Comparison of ENCODE assay signal across 18 cellular contexts in genomic region chr6:123598011-123598410, GRCh38. TPM values are rescaled to one million over a fixed set of nuclear protein-coding genes. Genes with fewer than 3 reads are reported as not detected.
DNase-seq lines count a peak whose midpoint lies in the region; ATAC-seq and TF ChIP-seq lines count a peak whose summit lies in the region.
"Had no signal": no experiment of that assay in that cellular context is flagged by ENCODE, and none has a peak within 500 bp of the region (broad histone marks: within the 10 kb centered on the region; RNA-seq: fewer than 3 reads in every experiment).

No MANE protein-coding gene starts in this region.

- TF ChIP-seq CTCF in HFFc6 (IDR thresholded peaks at IDR 0.05): no peak

- no peak for DNase-seq in stimulated activated naive CD8-positive, alpha-beta T cell treated with anti-CD3 and anti-CD28 coated beads, Interleukin-15, amount 100 ng/mL, for 72 hours
- DNase-seq in stimulated activated naive CD8-positive, alpha-beta T cell treated with anti-CD3 and anti-CD28 coated beads, Interleukin-15, Interleukin-2, amounts not matched to agents 100 U/mL and 50 U/mL, for 24 hours: no peak
- no peak for DNase-seq in stimulated activated naive B cell treated with anti-CD40 and anti-IgM and Interleukin-4, amounts not matched to agents 10 μg/mL and 1 μg/mL and 100 μg/mL, for 72 hours
- no peak for DNase-seq in activated CD4-positive, alpha-beta T cell treated with anti-CD3 and anti-CD28 coated beads, Interleukin-2, amount 50 U/mL, for 48 hours
- DNase-seq in HFFc6: no peak
- DNase-seq: activated CD4-positive, alpha-beta memory T cell treated with anti-CD3 and anti-CD28 coated beads, Interleukin-2, amount 10 ng/mL, durations not matched to agents 7 days and 5 days; aorta; CD4-positive, CD25-positive, alpha-beta regulatory T cell; NCI-H1105 treated with DMSO at 0.1 percent for 48 hours; NCI-H446; stimulated activated naive CD4-positive, alpha-beta T cell treated with Interleukin-2 at 50 U/mL for 16 hours had no signal

- H3K36me3 Mint-ChIP-seq in stimulated activated naive B cell treated with anti-CD40 and anti-IgM and Interleukin-4, amounts not matched to agents 10 μg/mL and 1 μg/mL and 100 μg/mL, for 72 hours: no peaks in the 10 kb centered on the region
- H3K36me3 Mint-ChIP-seq in HFFc6 (ENCODE audit: low read depth): no peaks in the 10 kb centered on the region
- H3K36me3 Mint-ChIP-seq: CD4-positive, CD25-positive, alpha-beta regulatory T cell had no signal

- no peak overlapping the region for H3K4me3 Mint-ChIP-seq in stimulated activated naive CD8-positive, alpha-beta T cell treated with anti-CD3 and anti-CD28 coated beads, Interleukin-15, amount 100 ng/mL, for 72 hours
- no peak overlapping the region for H3K4me3 Mint-ChIP-seq in stimulated activated naive B cell treated with anti-CD40 and anti-IgM and Interleukin-4, amounts not matched to agents 10 μg/mL and 1 μg/mL and 100 μg/mL, for 72 hours
- no peak overlapping the region for H3K4me3 Mint-ChIP-seq in HFFc6
- H3K4me3 Mint-ChIP-seq: activated CD4-positive, alpha-beta memory T cell treated with anti-CD3 and anti-CD28 coated beads, Interleukin-2, amount 10 ng/mL, durations not matched to agents 7 days and 5 days; CD4-positive, CD25-positive, alpha-beta regulatory T cell; GM23338 had no signal

- H3K27ac Mint-ChIP-seq in stimulated activated naive CD8-positive, alpha-beta T cell treated with anti-CD3 and anti-CD28 coated beads, Interleukin-15, amount 100 ng/mL, for 72 hours: no peak overlapping the region
- H3K27ac Mint-ChIP-seq in stimulated activated naive B cell treated with anti-CD40 and anti-IgM and Interleukin-4, amounts not matched to agents 10 μg/mL and 1 μg/mL and 100 μg/mL, for 72 hours: no peak overlapping the region
- H3K27ac Mint-ChIP-seq in HFFc6: no peak overlapping the region
- H3K27ac Mint-ChIP-seq: activated CD4-positive, alpha-beta memory T cell treated with anti-CD3 and anti-CD28 coated beads, Interleukin-2, amount 10 ng/mL, durations not matched to agents 7 days and 5 days; activated T-helper 2 cell treated with anti-CD3 and anti-CD28 coated beads, Interferon-gamma antibody, Interleukin-2, Interleukin-4, amounts not matched to agents 10 μg/mL and 5 μg/mL and 100 μg/mL, durations not matched to agents 14 hours and 24 hours and 36 hours; CD4-positive, CD25-positive, alpha-beta regulatory T cell; GM23338 had no signal

- no peaks in the 10 kb centered on the region for H3K27me3 Mint-ChIP-seq in stimulated activated naive CD8-positive, alpha-beta T cell treated with anti-CD3 and anti-CD28 coated beads, Interleukin-15, amount 100 ng/mL, for 72 hours
- H3K27me3 Mint-ChIP-seq in stimulated activated naive B cell treated with anti-CD40 and anti-IgM and Interleukin-4, amounts not matched to agents 10 μg/mL and 1 μg/mL and 100 μg/mL, for 72 hours: no peaks in the 10 kb centered on the region
- H3K27me3 Mint-ChIP-seq in HFFc6 (ENCODE audit: insufficient read depth): no peaks in the 10 kb centered on the region
- H3K27me3 Mint-ChIP-seq: activated CD4-positive, alpha-beta memory T cell treated with anti-CD3 and anti-CD28 coated beads, Interleukin-2, amount 10 ng/mL, durations not matched to agents 7 days and 5 days; CD4-positive, CD25-positive, alpha-beta regulatory T cell had no signal

- ATAC-seq in stimulated activated naive CD8-positive, alpha-beta T cell treated with anti-CD3 and anti-CD28 coated beads, Interleukin-15, amount 100 ng/mL, for 72 hours: peak; percentile 35
- no peak for ATAC-seq in stimulated activated naive CD8-positive, alpha-beta T cell treated with anti-CD3 and anti-CD28 coated beads, Interleukin-15, Interleukin-2, amounts not matched to agents 100 U/mL and 50 U/mL, for 24 hours
- ATAC-seq in GM21737 (IDR thresholded peaks at IDR 0.05; ENCODE audit: unreplicated experiment) (peak; percentile 65), HG03095 (IDR thresholded peaks at IDR 0.05; ENCODE audit: unreplicated experiment) (peak; percentile 91), GM21381 (IDR thresholded peaks at IDR 0.05; ENCODE audit: unreplicated experiment) (no peak)
- peak; percentile 41 to 52 for ATAC-seq in stimulated activated naive B cell treated with anti-CD40 and anti-IgM and Interleukin-4, amounts not matched to agents 10 μg/mL and 1 μg/mL and 100 μg/mL, for 72 hours (replicated peaks)
- ATAC-seq: GM23338, SK-N-SH treated with all-trans-retinoic acid at 6 μM for 48 hours had no signal

- H3K9me3 Mint-ChIP-seq in stimulated activated naive CD8-positive, alpha-beta T cell treated with anti-CD3 and anti-CD28 coated beads, Interleukin-15, amount 100 ng/mL, for 72 hours: peaks cover 3 to 6% of the 10 kb centered on the region in 2 donors
- peaks cover 0 to 3% of the 10 kb centered on the region in 2 donors for H3K9me3 Mint-ChIP-seq in stimulated activated naive B cell treated with anti-CD40 and anti-IgM and Interleukin-4, amounts not matched to agents 10 μg/mL and 1 μg/mL and 100 μg/mL, for 72 hours
- H3K9me3 Mint-ChIP-seq in HFFc6: peaks cover 29% of the 10 kb centered on the region
- H3K9me3 Mint-ChIP-seq: activated CD4-positive, alpha-beta memory T cell treated with anti-CD3 and anti-CD28 coated beads, Interleukin-2, amount 10 ng/mL, durations not matched to agents 7 days and 5 days; activated T-helper 2 cell treated with anti-CD3 and anti-CD28 coated beads, Interferon-gamma antibody, Interleukin-2, Interleukin-4, amounts not matched to agents 10 μg/mL and 5 μg/mL and 100 μg/mL, durations not matched to agents 14 hours and 24 hours and 36 hours; GM23338 had no signal

- no peaks in the 10 kb centered on the region for H3K4me1 Mint-ChIP-seq in stimulated activated naive CD8-positive, alpha-beta T cell treated with anti-CD3 and anti-CD28 coated beads, Interleukin-15, amount 100 ng/mL, for 72 hours
- no peaks in the 10 kb centered on the region for H3K4me1 Mint-ChIP-seq in stimulated activated naive B cell treated with anti-CD40 and anti-IgM and Interleukin-4, amounts not matched to agents 10 μg/mL and 1 μg/mL and 100 μg/mL, for 72 hours
- no peaks in the 10 kb centered on the region for H3K4me1 Mint-ChIP-seq in HFFc6 (ENCODE audit: low read depth)
- H3K4me1 Mint-ChIP-seq: activated CD4-positive, alpha-beta memory T cell treated with anti-CD3 and anti-CD28 coated beads, Interleukin-2, amount 10 ng/mL, durations not matched to agents 7 days and 5 days; CD4-positive, CD25-positive, alpha-beta regulatory T cell had no signal

RNA-seq across cellular contexts. Expression of gene TRDN, which starts 38.7 kb away (rescaled TPM):
- total RNA-seq in HFFc6 (2021; fragmentation: NEBNext Ultra II Directional; extraction: Animal tissue kit (Norgen Biotek cat#: 25700)): not detected
- total RNA-seq: activated CD4-positive, alpha-beta memory T cell treated with anti-CD3 and anti-CD28 coated beads, Interleukin-2, amount 10 ng/mL, durations not matched to agents 7 days and 5 days; activated T-helper 2 cell treated with anti-CD3 and anti-CD28 coated beads, Interferon-gamma antibody, Interleukin-2, Interleukin-4, amounts not matched to agents 10 μg/mL and 5 μg/mL and 100 μg/mL, durations not matched to agents 14 hours and 24 hours and 36 hours; CD4-positive, CD25-positive, alpha-beta regulatory T cell; OCI-LY7 had no signal

Comparison
In these comparisons a context has a peak if more than half of its experiments do, and no peak if none do; other contexts are left out.
1. ATAC-seq: peak in stimulated activated naive CD8-positive, alpha-beta T cell treated with anti-CD3 and anti-CD28 coated beads, Interleukin-15, amount 100 ng/mL, for 72 hours (single experiment), GM21737 (single experiment), HG03095 (single experiment) and stimulated activated naive B cell treated with anti-CD40 and anti-IgM and Interleukin-4, amounts not matched to agents 10 μg/mL and 1 μg/mL and 100 μg/mL, for 72 hours (2 of 2); none in stimulated activated naive CD8-positive, alpha-beta T cell treated with anti-CD3 and anti-CD28 coated beads, Interleukin-15, Interleukin-2, amounts not matched to agents 100 U/mL and 50 U/mL, for 24 hours (single experiment) and GM21381 (single experiment).